ENCODE assay signal across 28 cellular contexts in the genomic region with DNA sequence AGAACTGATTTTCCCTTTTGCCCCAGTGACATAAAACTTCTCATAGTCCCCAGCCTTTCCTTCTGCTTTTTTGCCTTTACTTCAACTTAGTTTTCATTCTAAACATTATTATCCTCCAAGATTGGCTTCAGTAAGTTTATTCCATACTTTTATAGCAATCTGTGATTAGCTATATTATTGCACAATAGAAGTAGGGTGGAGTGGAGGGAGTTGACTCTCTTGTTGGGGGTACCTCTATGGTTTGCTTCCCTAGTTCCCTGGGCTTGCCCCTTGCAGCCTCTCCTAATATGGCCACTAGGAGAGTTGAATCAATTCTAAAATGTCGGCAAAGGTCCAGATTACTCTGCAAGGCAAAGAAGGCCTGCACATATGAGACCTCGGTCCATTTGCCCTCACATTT. TPM values are rescaled to one million over a fixed set of nuclear protein-coding genes. Genes with fewer than 3 reads are reported as not detected.
"Had no signal": no experiment of that assay in that cellular context is flagged by ENCODE, and none has a peak within 500 bp of the region (broad histone marks: within the 10 kb centered on the region; RNA-seq: fewer than 3 reads in every experiment).

No MANE protein-coding gene starts in this region.

- H3K27ac ChIP-seq: stomach, suprapubic skin, testis, thoracic aorta, thyroid gland, tibial artery, tibial nerve, transverse colon, upper lobe of left lung, upper lobe of right lung, uterus, vagina had no signal

- FAIRE-seq: urothelium cell line had no signal

- H3K27me3 ChIP-seq: suprapubic skin, testis, thyroid gland, tibial nerve, transverse colon, upper lobe of left lung, upper lobe of right lung, uterus, vagina had no signal

- ATAC-seq: stimulated activated effector memory CD8-positive, alpha-beta T cell treated with anti-CD3 and anti-CD28 coated beads, Interleukin-12 subunit alpha, Interleukin-12 subunit beta, amount 100 ng/mL, for 72 hours; stimulated activated memory B cell treated with anti-CD40 and anti-IgM and Interleukin-4, amounts not matched to agents 10 μg/mL and 1 μg/mL and 100 μg/mL, for 72 hours; stimulated activated naive B cell treated with anti-CD40 and anti-IgM and Interleukin-4, amounts not matched to agents 10 μg/mL and 1 μg/mL and 100 μg/mL, for 72 hours; stimulated activated naive CD8-positive, alpha-beta T cell treated with anti-CD3 and anti-CD28 coated beads, Interleukin-15, amount 100 ng/mL, for 72 hours; stimulated activated naive CD8-positive, alpha-beta T cell treated with anti-CD3 and anti-CD28 coated beads, Interleukin-15, Interleukin-2, amounts not matched to agents 100 U/mL and 50 U/mL, for 24 hours; upper lobe of right lung had no signal

- H3K4me3 ChIP-seq: stomach, suprapubic skin, testis, thoracic aorta, thyroid gland, tibial artery, tibial nerve, transverse colon, upper lobe of left lung, upper lobe of right lung, uterus, vagina had no signal

- H3K36me3 ChIP-seq: stomach, suprapubic skin, thoracic aorta, thyroid gland, tibial artery, tibial nerve, transverse colon, upper lobe of left lung, upper lobe of right lung, uterus, vagina had no signal

- H3K4me1 ChIP-seq: stomach, suprapubic skin, testis, thyroid gland, tibial artery, tibial nerve, transverse colon, upper lobe of left lung, upper lobe of right lung, uterus, vagina had no signal

- H3K9me3 ChIP-seq: suprapubic skin, testis, thoracic aorta, thyroid gland, transverse colon, upper lobe of right lung, uterus, vagina had no signal

- DNase-seq: stimulated activated CD4-positive, alpha-beta T cell treated with anti-CD3 and anti-CD28 coated beads, Interleukin-2, amount 100 ng/mL, for 48 hours; stimulated activated CD4-positive, alpha-beta T cell treated with anti-CD3 and anti-CD28 coated beads, Interleukin-4, amount 100 ng/mL, for 1 hour; stimulated activated CD4-positive, alpha-beta T cell treated with anti-CD3 and anti-CD28 coated beads, Interleukin-4, amount 100 ng/mL, for 24 hours; stimulated activated CD4-positive, alpha-beta T cell treated with anti-CD3 and anti-CD28 coated beads, Interleukin-4, amount 100 ng/mL, for 4 hours; stimulated activated CD8-positive, alpha-beta memory T cell treated with anti-CD3 and anti-CD28 coated beads, Interleukin-4, amount 100 ng/mL, for 48 hours; stimulated activated naive B cell treated with anti-CD40 and anti-IgM and Interleukin-4, amounts not matched to agents 10 μg/mL and 1 μg/mL and 100 μg/mL, for 72 hours; stimulated activated naive CD4-positive, alpha-beta T cell; stimulated activated naive CD4-positive, alpha-beta T cell treated with Interleukin-2 at 50 U/mL for 16 hours; stimulated activated naive CD8-positive, alpha-beta T cell treated with anti-CD3 and anti-CD28 coated beads, Interleukin-15, amount 100 ng/mL, for 72 hours; stimulated activated naive CD8-positive, alpha-beta T cell treated with anti-CD3 and anti-CD28 coated beads, Interleukin-15, Interleukin-2, amounts not matched to agents 100 U/mL and 50 U/mL, for 24 hours; stomach; substantia nigra; testis; thyroid gland; tibial artery; transverse colon; trophoblast cell; upper lobe of left lung; upper lobe of right lung; uterus had no signal

RNA-seq across cellular contexts. Expression of a gene that starts 36.4 kb away (rescaled TPM):
- total RNA-seq: tibial nerve, ureter, vagina had no signal
